Comparison of ENCODE assay signal across 8 cellular contexts in genomic region chr16:88769617-88770458, GRCh38. TPM values are rescaled to one million over a fixed set of nuclear protein-coding genes. Genes with fewer than 3 reads are reported as not detected.
DNase-seq lines count a peak whose midpoint lies in the region; ATAC-seq, FAIRE-seq and TF ChIP-seq lines count a peak whose summit lies in the region.

No MANE protein-coding gene starts in this region.

- BruUV-seq in endothelial cell of umbilical vein (replicated peaks; lab: Mats Ljungman, UMichigan): no TSS peak

- ATAC-seq in GM18505 (IDR thresholded peaks at IDR 0.05; ENCODE audit: unreplicated experiment): no peak
- no peak for ATAC-seq in GM19463 (IDR thresholded peaks at IDR 0.05; ENCODE audit: unreplicated experiment)

- DNase-seq in stimulated activated CD4-positive, alpha-beta T cell treated with anti-CD3 and anti-CD28 coated beads, Interleukin-4, amount 100 ng/mL, for 1 hour: peak; percentile 31
- no peak for DNase-seq in stimulated activated CD4-positive, alpha-beta T cell treated with anti-CD3 and anti-CD28 coated beads, Interleukin-4, amount 100 ng/mL, for 4 hours
- DNase-seq in RCC 7860 (ENCODE audit: low spot score) (peak; percentile 35), endothelial cell of umbilical vein (ENCODE audit: low read depth, low spot score) (peak; percentile 31), NCI-H1105 (lab: John Stamatoyannopoulos, UW) (no peak)

- no peaks in the 10 kb centered on the region for H3K9me1 ChIP-seq in endothelial cell of umbilical vein (replicated peaks; ENCODE audit: control insufficient read depth, extremely low read depth, insufficient read depth, low read length)

- no peak for TF ChIP-seq POLR2A in endothelial cell of umbilical vein (IDR thresholded peaks at IDR 0.05; ENCODE audit: low read depth, low read length)
- TF ChIP-seq POLR2A in GM18505 (IDR thresholded peaks at IDR 0.05; ENCODE audit: borderline replicate concordance, extremely low read depth, insufficient read depth, insufficient read length): no peak

- H3K4me3 ChIP-seq in endothelial cell of umbilical vein (replicated peaks in 1 of 3; ENCODE audit: insufficient read depth in 1 of 3, low read depth in 1 of 3, low read length in 3 of 3) (no peak overlapping the region), skeletal muscle satellite cell (ENCODE audit: low read length) (peak overlapping the region; percentile 56)

- dilution Hi-C loops in endothelial cell of umbilical vein (cut with MboI; ENCODE audit: extremely low pct_ligation_motif_present, low sequenced_read_pairs): no loop called here

- H3K27me3 ChIP-seq in endothelial cell of umbilical vein (ENCODE audit: control insufficient read depth in 2 of 2, insufficient read depth in 2 of 2, low read length in 2 of 2) (no peaks in the 10 kb centered on the region), skeletal muscle satellite cell (ENCODE audit: control insufficient read depth, insufficient read depth, low read length) (no peaks in the 10 kb centered on the region)

- no peak for TF ChIP-seq CTCF in endothelial cell of umbilical vein (IDR thresholded peaks at IDR 0.05; ENCODE audit: extremely low read depth in 1 of 2, insufficient read depth in 1 of 2, low read depth in 1 of 2, low read length in 2 of 2)

- H3K4me1 ChIP-seq in endothelial cell of umbilical vein (ENCODE audit: control insufficient read depth, extremely low read depth, insufficient read depth, low read length): peaks cover 45% of the 10 kb centered on the region
- peaks cover 96% of the 10 kb centered on the region for H3K4me1 ChIP-seq in skeletal muscle satellite cell (ENCODE audit: control insufficient read depth, insufficient read depth, low read length)

- no peak overlapping the region for H3K4me2 ChIP-seq in endothelial cell of umbilical vein (ENCODE audit: insufficient read depth, low read length)
- H3K4me2 ChIP-seq in skeletal muscle satellite cell (ENCODE audit: low read length): peak overlapping the region; percentile 82

- no peak overlapping the region for H3K9ac ChIP-seq in endothelial cell of umbilical vein (replicated peaks; ENCODE audit: extremely low read depth, insufficient read depth, low read length)
- H3K9ac ChIP-seq in skeletal muscle satellite cell (ENCODE audit: low read depth, low read length): peak overlapping the region; percentile 56

- CTCF ChIA-PET in endothelial cell of umbilical vein (lab: Charles Lee): interaction anchor here (1.4 to 6.4 kb wide), 4 partner anchors 9 to 33 kb away, joined by 3 to 35 read pairs (median 7); partner anchors contain the start of gene PIEZO1

- no peak for FAIRE-seq in RCC 7860 (lab: Jason Lieb, UNC)
- FAIRE-seq in endothelial cell of umbilical vein (lab: Jason Lieb, UNC): no peak

- intact Hi-C loops in endothelial cell of umbilical vein (cut with micrococcal nuclease): no loop called here

- H3K9me3 ChIP-seq in endothelial cell of umbilical vein (replicated peaks; ENCODE audit: control insufficient read depth, insufficient read depth, low read length) (no peaks in the 10 kb centered on the region), skeletal muscle satellite cell (replicated peaks; ENCODE audit: low read length) (no peaks in the 10 kb centered on the region)

- H4K20me1 ChIP-seq in endothelial cell of umbilical vein (replicated peaks; ENCODE audit: control insufficient read depth, extremely low read depth, insufficient read depth, low read length): no peaks in the 10 kb centered on the region

- POLR2A ChIA-PET in endothelial cell of umbilical vein (lab: Charles Lee): no interaction called here

- H3K36me3 ChIP-seq in endothelial cell of umbilical vein (ENCODE audit: control insufficient read depth in 2 of 2, extremely low read depth in 1 of 2, insufficient read depth in 2 of 2, low read length in 2 of 2) (peaks cover 0 to 4% of the 10 kb centered on the region in 2 experiments), skeletal muscle satellite cell (ENCODE audit: insufficient read depth, low read length) (peaks cover 7% of the 10 kb centered on the region)

- H2AFZ ChIP-seq in endothelial cell of umbilical vein (ENCODE audit: low read depth, low read length): no peak overlapping the region

- H3K79me2 ChIP-seq in endothelial cell of umbilical vein (ENCODE audit: control insufficient read depth, insufficient read depth, low read length): peaks cover 95% of the 10 kb centered on the region

- no peak overlapping the region for H3K27ac ChIP-seq in endothelial cell of umbilical vein (ENCODE audit: insufficient read depth, low read depth, low read length)

TF ChIP-seq in endothelial cell of umbilical vein, 7 proteins besides CTCF, POLR2A, EP300 and RAD21:
- TF ChIP-seq EZH2 (IDR thresholded peaks at IDR 0.05; ENCODE audit: borderline replicate concordance, low read depth, low read length, severe bottlenecking) (no peak), MAX (IDR thresholded peaks at IDR 0.05; ENCODE audit: insufficient read depth, insufficient read length) (no peak), GATA2 (IDR thresholded peaks at IDR 0.05; ENCODE audit: insufficient read depth, insufficient read length, low read depth, low read length) (no peak), MYC (IDR thresholded peaks at IDR 0.05; ENCODE audit: low read depth, low read length) (no peak), JUN (IDR thresholded peaks at IDR 0.05; ENCODE audit: borderline replicate concordance, insufficient read depth, insufficient read length, low read depth) (no peak), POLR2AphosphoS5 (IDR thresholded peaks at IDR 0.05; ENCODE audit: insufficient read depth, low read depth, low read length) (no peak), FOS (IDR thresholded peaks at IDR 0.05; ENCODE audit: borderline replicate concordance, insufficient read depth, low read length) (no peak)

RNA-seq across cellular contexts. Expression of gene PIEZO1, which starts 15.2 kb away (rescaled TPM):
- 306 and 322 TPM in 2 replicates for total RNA-seq in endothelial cell of umbilical vein
- 298 and 393 TPM in 2 replicates for polyA plus RNA-seq in endothelial cell of umbilical vein
- 224 and 318 TPM in 2 replicates for polyA plus RNA-seq in endothelial cell of umbilical vein (2011; cell fraction: cytosol; rRNA removed)
- 848 and 1,004 TPM in 2 replicates for polyA plus RNA-seq in endothelial cell of umbilical vein (2011; cell fraction: nucleus; rRNA removed)
- polyA plus RNA-seq in endothelial cell of umbilical vein (2012): 214 and 360 TPM in 2 replicates
- 294 and 363 TPM in 2 replicates for polyA minus RNA-seq in endothelial cell of umbilical vein
- 47.3 TPM for polyA minus RNA-seq in endothelial cell of umbilical vein (2011; cell fraction: cytosol; rRNA and poly(A)+ RNA removed)
- polyA minus RNA-seq in endothelial cell of umbilical vein (2011; cell fraction: nucleus; rRNA and poly(A)+ RNA removed): 270 and 364 TPM in 2 replicates
- 155 and 171 TPM in 2 replicates for total RNA-seq in skeletal muscle satellite cell (2012; rRNA removed)

RNA-seq across cellular contexts. Expression of gene CDT1, which starts 33.8 kb away (rescaled TPM):
- total RNA-seq in endothelial cell of umbilical vein: 26.5 and 30.6 TPM in 2 replicates
- polyA plus RNA-seq in endothelial cell of umbilical vein: 15.6 and 19.3 TPM in 2 replicates
- polyA plus RNA-seq in endothelial cell of umbilical vein (2011; cell fraction: cytosol; rRNA removed): 14.3 and 19.4 TPM in 2 replicates
- 11.5 and 12.3 TPM in 2 replicates for polyA plus RNA-seq in endothelial cell of umbilical vein (2011; cell fraction: nucleus; rRNA removed)
- 6.7 and 8.2 TPM in 2 replicates for polyA plus RNA-seq in endothelial cell of umbilical vein (2012)
- 5.6 and 9.8 TPM in 2 replicates for polyA minus RNA-seq in endothelial cell of umbilical vein
- polyA minus RNA-seq in endothelial cell of umbilical vein (2011; cell fraction: cytosol; rRNA and poly(A)+ RNA removed): 96.4 TPM
- 4.5 and 8.7 TPM in 2 replicates for polyA minus RNA-seq in endothelial cell of umbilical vein (2011; cell fraction: nucleus; rRNA and poly(A)+ RNA removed)
- total RNA-seq in skeletal muscle satellite cell (2012; rRNA removed): 12.4 and 16.8 TPM in 2 replicates

RNA-seq across cellular contexts. Expression of gene APRT, which starts 41.9 kb away (rescaled TPM):
- total RNA-seq in endothelial cell of umbilical vein: 148 and 152 TPM in 2 replicates
- polyA plus RNA-seq in endothelial cell of umbilical vein: 143 and 179 TPM in 2 replicates
- 95.1 and 129 TPM in 2 replicates for polyA plus RNA-seq in endothelial cell of umbilical vein (2011; cell fraction: cytosol; rRNA removed)
- polyA plus RNA-seq in endothelial cell of umbilical vein (2011; cell fraction: nucleus; rRNA removed): 76.5 and 81.0 TPM in 2 replicates
- polyA plus RNA-seq in endothelial cell of umbilical vein (2012): 172 and 240 TPM in 2 replicates
- polyA minus RNA-seq in endothelial cell of umbilical vein: 35.0 and 35.7 TPM in 2 replicates
- 133 TPM for polyA minus RNA-seq in endothelial cell of umbilical vein (2011; cell fraction: cytosol; rRNA and poly(A)+ RNA removed)
- 16.2 and 27.3 TPM in 2 replicates for polyA minus RNA-seq in endothelial cell of umbilical vein (2011; cell fraction: nucleus; rRNA and poly(A)+ RNA removed)
- total RNA-seq in skeletal muscle satellite cell (2012; rRNA removed): 87.8 and 97.6 TPM in 2 replicates

Comparison
In these comparisons a context has a peak if more than half of its experiments do, and no peak if none do; other contexts are left out.
1. DNase-seq: peak in stimulated activated CD4-positive, alpha-beta T cell treated with anti-CD3 and anti-CD28 coated beads, Interleukin-4, amount 100 ng/mL, for 1 hour (single experiment), RCC 7860 (single experiment) and endothelial cell of umbilical vein (single experiment); none in stimulated activated CD4-positive, alpha-beta T cell treated with anti-CD3 and anti-CD28 coated beads, Interleukin-4, amount 100 ng/mL, for 4 hours (0 of 2) and NCI-H1105 (single experiment).